ENCODE assay signal across 1 cellular context in the genomic region with DNA sequence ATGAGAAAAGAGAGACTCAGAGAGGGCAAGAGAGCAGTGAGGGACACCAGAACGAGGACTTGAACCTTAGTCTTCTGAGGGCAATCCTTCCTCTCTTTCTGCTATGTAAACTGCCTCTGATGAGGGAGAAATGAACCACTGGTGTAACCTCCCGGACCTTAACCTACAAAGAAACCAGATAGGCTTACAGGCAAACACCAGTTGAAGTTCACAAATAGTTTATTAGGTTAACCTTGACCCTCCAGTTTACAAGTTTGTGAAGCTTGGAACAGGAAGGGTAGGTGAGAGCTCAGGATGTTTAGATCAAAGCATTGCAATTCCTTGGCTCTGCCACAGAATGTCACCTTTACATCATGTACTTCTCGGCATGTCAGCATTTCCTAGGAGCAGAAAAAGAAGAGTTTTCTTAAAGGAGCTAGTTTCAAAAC.
TF ChIP-seq lines count a peak whose summit lies in the region.

No MANE protein-coding gene starts in this region.

TF ChIP-seq in HepG2, 621 proteins besides CTCF, POLR2A, EP300 and RAD21 (continued from another document and continues in another):
- TF ChIP-seq, protein P1, sequence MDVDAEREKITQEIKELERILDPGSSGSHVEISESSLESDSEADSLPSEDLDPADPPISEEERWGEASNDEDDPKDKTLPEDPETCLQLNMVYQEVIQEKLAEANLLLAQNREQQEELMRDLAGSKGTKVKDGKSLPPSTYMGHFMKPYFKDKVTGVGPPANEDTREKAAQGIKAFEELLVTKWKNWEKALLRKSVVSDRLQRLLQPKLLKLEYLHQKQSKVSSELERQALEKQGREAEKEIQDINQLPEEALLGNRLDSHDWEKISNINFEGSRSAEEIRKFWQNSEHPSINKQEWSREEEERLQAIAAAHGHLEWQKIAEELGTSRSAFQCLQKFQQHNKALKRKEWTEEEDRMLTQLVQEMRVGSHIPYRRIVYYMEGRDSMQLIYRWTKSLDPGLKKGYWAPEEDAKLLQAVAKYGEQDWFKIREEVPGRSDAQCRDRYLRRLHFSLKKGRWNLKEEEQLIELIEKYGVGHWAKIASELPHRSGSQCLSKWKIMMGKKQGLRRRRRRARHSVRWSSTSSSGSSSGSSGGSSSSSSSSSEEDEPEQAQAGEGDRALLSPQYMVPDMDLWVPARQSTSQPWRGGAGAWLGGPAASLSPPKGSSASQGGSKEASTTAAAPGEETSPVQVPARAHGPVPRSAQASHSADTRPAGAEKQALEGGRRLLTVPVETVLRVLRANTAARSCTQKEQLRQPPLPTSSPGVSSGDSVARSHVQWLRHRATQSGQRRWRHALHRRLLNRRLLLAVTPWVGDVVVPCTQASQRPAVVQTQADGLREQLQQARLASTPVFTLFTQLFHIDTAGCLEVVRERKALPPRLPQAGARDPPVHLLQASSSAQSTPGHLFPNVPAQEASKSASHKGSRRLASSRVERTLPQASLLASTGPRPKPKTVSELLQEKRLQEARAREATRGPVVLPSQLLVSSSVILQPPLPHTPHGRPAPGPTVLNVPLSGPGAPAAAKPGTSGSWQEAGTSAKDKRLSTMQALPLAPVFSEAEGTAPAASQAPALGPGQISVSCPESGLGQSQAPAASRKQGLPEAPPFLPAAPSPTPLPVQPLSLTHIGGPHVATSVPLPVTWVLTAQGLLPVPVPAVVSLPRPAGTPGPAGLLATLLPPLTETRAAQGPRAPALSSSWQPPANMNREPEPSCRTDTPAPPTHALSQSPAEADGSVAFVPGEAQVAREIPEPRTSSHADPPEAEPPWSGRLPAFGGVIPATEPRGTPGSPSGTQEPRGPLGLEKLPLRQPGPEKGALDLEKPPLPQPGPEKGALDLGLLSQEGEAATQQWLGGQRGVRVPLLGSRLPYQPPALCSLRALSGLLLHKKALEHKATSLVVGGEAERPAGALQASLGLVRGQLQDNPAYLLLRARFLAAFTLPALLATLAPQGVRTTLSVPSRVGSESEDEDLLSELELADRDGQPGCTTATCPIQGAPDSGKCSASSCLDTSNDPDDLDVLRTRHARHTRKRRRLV (CRISPR knock-in tag; IDR thresholded peaks at IDR 0.05): no peak
- TF ChIP-seq ZNF713 (CRISPR knock-in tag; IDR thresholded peaks at IDR 0.05): no peak
- no peak for TF ChIP-seq ZNF354B (CRISPR knock-in tag; IDR thresholded peaks at IDR 0.05)
- TF ChIP-seq FOXA3 (CRISPR knock-in tag; IDR thresholded peaks at IDR 0.05): peak; percentile 90
- no peak for TF ChIP-seq NFKB2 (CRISPR knock-in tag; IDR thresholded peaks at IDR 0.05; ENCODE audit: borderline replicate concordance)
- no peak for TF ChIP-seq KLF15 (CRISPR knock-in tag; IDR thresholded peaks at IDR 0.05; ENCODE audit: borderline replicate concordance)
- peak; percentile 83; the same call in 1 of the 2 replicates for TF ChIP-seq ZNF33A (CRISPR knock-in tag; IDR thresholded peaks at IDR 0.05; ENCODE audit: borderline replicate concordance)
- peak; percentile 88 for TF ChIP-seq TCF7 (IDR thresholded peaks at IDR 0.05; ENCODE audit: low read depth)
- no peak for TF ChIP-seq ZNF567 (CRISPR knock-in tag; IDR thresholded peaks at IDR 0.05; ENCODE audit: borderline replicate concordance)
- TF ChIP-seq ZNF101 (CRISPR knock-in tag; IDR thresholded peaks at IDR 0.05; ENCODE audit: borderline replicate concordance, low read depth): no peak
- TF ChIP-seq MTF2 (CRISPR knock-in tag; IDR thresholded peaks at IDR 0.05; ENCODE audit: borderline replicate concordance): no peak
- TF ChIP-seq ZNF563 (CRISPR knock-in tag; IDR thresholded peaks at IDR 0.05): no peak
- TF ChIP-seq SNAPC2 (CRISPR knock-in tag; IDR thresholded peaks at IDR 0.05): no peak
- TF ChIP-seq PRMT3 (CRISPR knock-in tag; IDR thresholded peaks at IDR 0.05; ENCODE audit: borderline replicate concordance, low read depth): no peak
- TF ChIP-seq, protein P2, sequence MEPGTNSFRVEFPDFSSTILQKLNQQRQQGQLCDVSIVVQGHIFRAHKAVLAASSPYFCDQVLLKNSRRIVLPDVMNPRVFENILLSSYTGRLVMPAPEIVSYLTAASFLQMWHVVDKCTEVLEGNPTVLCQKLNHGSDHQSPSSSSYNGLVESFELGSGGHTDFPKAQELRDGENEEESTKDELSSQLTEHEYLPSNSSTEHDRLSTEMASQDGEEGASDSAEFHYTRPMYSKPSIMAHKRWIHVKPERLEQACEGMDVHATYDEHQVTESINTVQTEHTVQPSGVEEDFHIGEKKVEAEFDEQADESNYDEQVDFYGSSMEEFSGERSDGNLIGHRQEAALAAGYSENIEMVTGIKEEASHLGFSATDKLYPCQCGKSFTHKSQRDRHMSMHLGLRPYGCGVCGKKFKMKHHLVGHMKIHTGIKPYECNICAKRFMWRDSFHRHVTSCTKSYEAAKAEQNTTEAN (CRISPR knock-in tag; conservative IDR thresholded peaks at IDR 0.05): no peak
- TF ChIP-seq SRSF9 (IDR thresholded peaks at IDR 0.05; ENCODE audit: borderline replicate concordance, insufficient read depth, low read depth, low read length, poor library complexity, severe bottlenecking): no peak
- no peak for TF ChIP-seq EHMT2 (IDR thresholded peaks at IDR 0.05; ENCODE audit: borderline replicate concordance, low read depth, low read length)
- TF ChIP-seq, protein P3, sequence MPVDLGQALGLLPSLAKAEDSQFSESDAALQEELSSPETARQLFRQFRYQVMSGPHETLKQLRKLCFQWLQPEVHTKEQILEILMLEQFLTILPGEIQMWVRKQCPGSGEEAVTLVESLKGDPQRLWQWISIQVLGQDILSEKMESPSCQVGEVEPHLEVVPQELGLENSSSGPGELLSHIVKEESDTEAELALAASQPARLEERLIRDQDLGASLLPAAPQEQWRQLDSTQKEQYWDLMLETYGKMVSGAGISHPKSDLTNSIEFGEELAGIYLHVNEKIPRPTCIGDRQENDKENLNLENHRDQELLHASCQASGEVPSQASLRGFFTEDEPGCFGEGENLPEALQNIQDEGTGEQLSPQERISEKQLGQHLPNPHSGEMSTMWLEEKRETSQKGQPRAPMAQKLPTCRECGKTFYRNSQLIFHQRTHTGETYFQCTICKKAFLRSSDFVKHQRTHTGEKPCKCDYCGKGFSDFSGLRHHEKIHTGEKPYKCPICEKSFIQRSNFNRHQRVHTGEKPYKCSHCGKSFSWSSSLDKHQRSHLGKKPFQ (CRISPR knock-in tag; IDR thresholded peaks at IDR 0.05; ENCODE audit: insufficient replicate concordance): peak; percentile 74
- TF ChIP-seq SATB2 (CRISPR knock-in tag; IDR thresholded peaks at IDR 0.05): no peak
- TF ChIP-seq XRCC5 (optimal IDR thresholded peaks at IDR 0.05; ENCODE audit: low read length): no peak
- peak; percentile 98 for TF ChIP-seq SIX1 (CRISPR knock-in tag; IDR thresholded peaks at IDR 0.05; ENCODE audit: borderline replicate concordance)
- TF ChIP-seq ZNF790 (CRISPR knock-in tag; IDR thresholded peaks at IDR 0.05; ENCODE audit: borderline replicate concordance): no peak
- TF ChIP-seq ZBTB3 (CRISPR knock-in tag; IDR thresholded peaks at IDR 0.05; ENCODE audit: borderline replicate concordance, low read depth): no peak
- no peak for TF ChIP-seq NR3C1 (CRISPR knock-in tag; IDR thresholded peaks at IDR 0.05)
- TF ChIP-seq ZNF121 (CRISPR knock-in tag; IDR thresholded peaks at IDR 0.05): no peak
- TF ChIP-seq, protein P4, sequence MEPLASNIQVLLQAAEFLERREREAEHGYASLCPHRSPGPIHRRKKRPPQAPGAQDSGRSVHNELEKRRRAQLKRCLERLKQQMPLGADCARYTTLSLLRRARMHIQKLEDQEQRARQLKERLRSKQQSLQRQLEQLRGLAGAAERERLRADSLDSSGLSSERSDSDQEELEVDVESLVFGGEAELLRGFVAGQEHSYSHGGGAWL (CRISPR knock-in tag; IDR thresholded peaks at IDR 0.05): no peak
- TF ChIP-seq ZSCAN25 (CRISPR knock-in tag; IDR thresholded peaks at IDR 0.05): peak; percentile 58; the same call in 1 of the 2 replicates
- no peak for TF ChIP-seq GLI4 (CRISPR knock-in tag; IDR thresholded peaks at IDR 0.05; ENCODE audit: borderline replicate concordance)
- no peak for TF ChIP-seq DNMT1 (CRISPR knock-in tag; IDR thresholded peaks at IDR 0.05)
- TF ChIP-seq, protein P5, sequence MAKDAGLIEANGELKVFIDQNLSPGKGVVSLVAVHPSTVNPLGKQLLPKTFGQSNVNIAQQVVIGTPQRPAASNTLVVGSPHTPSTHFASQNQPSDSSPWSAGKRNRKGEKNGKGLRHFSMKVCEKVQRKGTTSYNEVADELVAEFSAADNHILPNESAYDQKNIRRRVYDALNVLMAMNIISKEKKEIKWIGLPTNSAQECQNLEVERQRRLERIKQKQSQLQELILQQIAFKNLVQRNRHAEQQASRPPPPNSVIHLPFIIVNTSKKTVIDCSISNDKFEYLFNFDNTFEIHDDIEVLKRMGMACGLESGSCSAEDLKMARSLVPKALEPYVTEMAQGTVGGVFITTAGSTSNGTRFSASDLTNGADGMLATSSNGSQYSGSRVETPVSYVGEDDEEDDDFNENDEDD (CRISPR knock-in tag; IDR thresholded peaks at IDR 0.05; ENCODE audit: borderline replicate concordance): no peak
- TF ChIP-seq SUZ12 (IDR thresholded peaks at IDR 0.05; ENCODE audit: low read depth, low read length): no peak
- TF ChIP-seq ARNT2 (CRISPR knock-in tag; IDR thresholded peaks at IDR 0.05; ENCODE audit: low read depth): no peak
- TF ChIP-seq, protein P6, sequence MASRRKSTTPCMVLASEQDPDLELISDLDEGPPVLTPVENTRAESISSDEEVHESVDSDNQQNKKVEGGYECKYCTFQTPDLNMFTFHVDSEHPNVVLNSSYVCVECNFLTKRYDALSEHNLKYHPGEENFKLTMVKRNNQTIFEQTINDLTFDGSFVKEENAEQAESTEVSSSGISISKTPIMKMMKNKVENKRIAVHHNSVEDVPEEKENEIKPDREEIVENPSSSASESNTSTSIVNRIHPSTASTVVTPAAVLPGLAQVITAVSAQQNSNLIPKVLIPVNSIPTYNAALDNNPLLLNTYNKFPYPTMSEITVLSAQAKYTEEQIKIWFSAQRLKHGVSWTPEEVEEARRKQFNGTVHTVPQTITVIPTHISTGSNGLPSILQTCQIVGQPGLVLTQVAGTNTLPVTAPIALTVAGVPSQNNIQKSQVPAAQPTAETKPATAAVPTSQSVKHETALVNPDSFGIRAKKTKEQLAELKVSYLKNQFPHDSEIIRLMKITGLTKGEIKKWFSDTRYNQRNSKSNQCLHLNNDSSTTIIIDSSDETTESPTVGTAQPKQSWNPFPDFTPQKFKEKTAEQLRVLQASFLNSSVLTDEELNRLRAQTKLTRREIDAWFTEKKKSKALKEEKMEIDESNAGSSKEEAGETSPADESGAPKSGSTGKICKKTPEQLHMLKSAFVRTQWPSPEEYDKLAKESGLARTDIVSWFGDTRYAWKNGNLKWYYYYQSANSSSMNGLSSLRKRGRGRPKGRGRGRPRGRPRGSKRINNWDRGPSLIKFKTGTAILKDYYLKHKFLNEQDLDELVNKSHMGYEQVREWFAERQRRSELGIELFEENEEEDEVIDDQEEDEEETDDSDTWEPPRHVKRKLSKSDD (CRISPR knock-in tag; IDR thresholded peaks at IDR 0.05; ENCODE audit: low read depth): no peak
- TF ChIP-seq, protein P7, sequence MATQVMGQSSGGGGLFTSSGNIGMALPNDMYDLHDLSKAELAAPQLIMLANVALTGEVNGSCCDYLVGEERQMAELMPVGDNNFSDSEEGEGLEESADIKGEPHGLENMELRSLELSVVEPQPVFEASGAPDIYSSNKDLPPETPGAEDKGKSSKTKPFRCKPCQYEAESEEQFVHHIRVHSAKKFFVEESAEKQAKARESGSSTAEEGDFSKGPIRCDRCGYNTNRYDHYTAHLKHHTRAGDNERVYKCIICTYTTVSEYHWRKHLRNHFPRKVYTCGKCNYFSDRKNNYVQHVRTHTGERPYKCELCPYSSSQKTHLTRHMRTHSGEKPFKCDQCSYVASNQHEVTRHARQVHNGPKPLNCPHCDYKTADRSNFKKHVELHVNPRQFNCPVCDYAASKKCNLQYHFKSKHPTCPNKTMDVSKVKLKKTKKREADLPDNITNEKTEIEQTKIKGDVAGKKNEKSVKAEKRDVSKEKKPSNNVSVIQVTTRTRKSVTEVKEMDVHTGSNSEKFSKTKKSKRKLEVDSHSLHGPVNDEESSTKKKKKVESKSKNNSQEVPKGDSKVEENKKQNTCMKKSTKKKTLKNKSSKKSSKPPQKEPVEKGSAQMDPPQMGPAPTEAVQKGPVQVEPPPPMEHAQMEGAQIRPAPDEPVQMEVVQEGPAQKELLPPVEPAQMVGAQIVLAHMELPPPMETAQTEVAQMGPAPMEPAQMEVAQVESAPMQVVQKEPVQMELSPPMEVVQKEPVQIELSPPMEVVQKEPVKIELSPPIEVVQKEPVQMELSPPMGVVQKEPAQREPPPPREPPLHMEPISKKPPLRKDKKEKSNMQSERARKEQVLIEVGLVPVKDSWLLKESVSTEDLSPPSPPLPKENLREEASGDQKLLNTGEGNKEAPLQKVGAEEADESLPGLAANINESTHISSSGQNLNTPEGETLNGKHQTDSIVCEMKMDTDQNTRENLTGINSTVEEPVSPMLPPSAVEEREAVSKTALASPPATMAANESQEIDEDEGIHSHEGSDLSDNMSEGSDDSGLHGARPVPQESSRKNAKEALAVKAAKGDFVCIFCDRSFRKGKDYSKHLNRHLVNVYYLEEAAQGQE (IDR thresholded peaks at IDR 0.05; ENCODE audit: borderline replicate concordance in 1 of 2, low read depth in 1 of 2, low read length in 2 of 2): peak in 1 of 2 experiments; percentile 46; a peak in 1 of 4 replicates
- TF ChIP-seq KLF11 (CRISPR knock-in tag; IDR thresholded peaks at IDR 0.05): no peak
- TF ChIP-seq, protein P8, sequence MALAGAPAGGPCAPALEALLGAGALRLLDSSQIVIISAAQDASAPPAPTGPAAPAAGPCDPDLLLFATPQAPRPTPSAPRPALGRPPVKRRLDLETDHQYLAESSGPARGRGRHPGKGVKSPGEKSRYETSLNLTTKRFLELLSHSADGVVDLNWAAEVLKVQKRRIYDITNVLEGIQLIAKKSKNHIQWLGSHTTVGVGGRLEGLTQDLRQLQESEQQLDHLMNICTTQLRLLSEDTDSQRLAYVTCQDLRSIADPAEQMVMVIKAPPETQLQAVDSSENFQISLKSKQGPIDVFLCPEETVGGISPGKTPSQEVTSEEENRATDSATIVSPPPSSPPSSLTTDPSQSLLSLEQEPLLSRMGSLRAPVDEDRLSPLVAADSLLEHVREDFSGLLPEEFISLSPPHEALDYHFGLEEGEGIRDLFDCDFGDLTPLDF (CRISPR knock-in tag; IDR thresholded peaks at IDR 0.05): no peak
- TF ChIP-seq ZFAT (CRISPR knock-in tag; conservative IDR thresholded peaks at IDR 0.05): no peak
- TF ChIP-seq, protein P9, sequence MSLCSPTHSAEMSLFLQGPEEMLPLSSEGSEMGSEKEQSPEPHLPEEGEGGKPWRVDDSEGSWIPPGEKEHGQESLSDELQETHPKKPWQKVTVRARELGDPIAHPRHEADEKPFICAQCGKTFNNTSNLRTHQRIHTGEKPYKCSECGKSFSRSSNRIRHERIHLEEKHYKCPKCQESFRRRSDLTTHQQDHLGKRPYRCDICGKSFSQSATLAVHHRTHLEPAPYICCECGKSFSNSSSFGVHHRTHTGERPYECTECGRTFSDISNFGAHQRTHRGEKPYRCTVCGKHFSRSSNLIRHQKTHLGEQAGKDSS (CRISPR knock-in tag; IDR thresholded peaks at IDR 0.05; ENCODE audit: borderline replicate concordance, low read depth): no peak
- TF ChIP-seq BRCA1 (CRISPR knock-in tag; IDR thresholded peaks at IDR 0.05): no peak
- no peak for TF ChIP-seq DMAP1 (CRISPR knock-in tag; IDR thresholded peaks at IDR 0.05)
